18 cellular contexts compared by ENCODE assay signal in the genomic region with DNA sequence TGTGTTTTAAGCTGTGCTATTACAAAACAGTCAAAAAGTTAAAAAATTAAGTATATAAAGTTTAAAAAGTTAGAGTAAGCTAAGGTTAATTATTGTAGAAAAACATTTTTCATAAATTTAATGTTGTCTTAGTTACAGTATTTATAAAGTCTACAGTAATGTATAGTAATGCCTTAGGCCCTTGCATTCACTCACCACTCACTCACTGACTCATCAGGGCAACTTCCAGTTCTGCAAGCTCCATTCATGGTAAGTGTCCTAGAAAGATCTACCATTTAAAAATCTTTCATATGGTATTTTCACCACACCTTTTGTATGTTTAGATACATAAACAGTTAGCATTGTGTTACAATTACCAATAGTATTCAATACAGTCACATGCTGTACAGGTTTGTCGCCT. TPM values are rescaled to one million over a fixed set of nuclear protein-coding genes. Genes with fewer than 3 reads are reported as not detected.
DNase-seq lines count a peak whose midpoint lies in the region; ATAC-seq and TF ChIP-seq lines count a peak whose summit lies in the region.
"Had no signal": no experiment of that assay in that cellular context is flagged by ENCODE, and none has a peak within 500 bp of the region (broad histone marks: within the 10 kb centered on the region; RNA-seq: fewer than 3 reads in every experiment).

No MANE protein-coding gene starts in this region.

- H3K9me2 ChIP-seq in GM23338 (ENCODE audit: insufficient read depth): peaks cover 8% of the 10 kb centered on the region

- ATAC-seq in RWPE2 (ENCODE audit: low read depth) (peak; percentile 41; the same call in 1 of the 3 replicates), esophagus mucosa (peak; percentile 53), GM19023 (IDR thresholded peaks at IDR 0.05; ENCODE audit: unreplicated experiment) (no peak), GM23338 (no peak)
- ATAC-seq: CD8-positive, alpha-beta T cell; HepG2 had no signal

- no peaks in the 10 kb centered on the region for H3K9me3 ChIP-seq in mammary epithelial cell (replicated peaks; ENCODE audit: insufficient read depth, low read length)
- H3K9me3 ChIP-seq in RWPE2 (ENCODE audit: severe bottlenecking): no peaks in the 10 kb centered on the region
- no peaks in the 10 kb centered on the region for H3K9me3 ChIP-seq in smooth muscle cell (replicated peaks; ENCODE audit: low read depth)

- TF ChIP-seq CTCF in mammary epithelial cell (conservative IDR thresholded peaks at IDR 0.05 in 1 of 2, IDR thresholded peaks at IDR 0.05 in 1 of 2; ENCODE audit: extremely low read depth in 1 of 2, insufficient read depth in 1 of 2, low read depth in 1 of 2, low read length in 2 of 2) (no peak), MCF 10A (IDR thresholded peaks at IDR 0.05; ENCODE audit: unreplicated experiment) (no peak), RWPE2 (IDR thresholded peaks at IDR 0.05; ENCODE audit: poor library complexity, severe bottlenecking) (no peak), smooth muscle cell (IDR thresholded peaks at IDR 0.05; ENCODE audit: borderline replicate concordance, insufficient read depth, poor library complexity, severe bottlenecking) (no peak), GM23338 (conservative IDR thresholded peaks at IDR 0.05; ENCODE audit: low read depth in 2 of 2) (no peak)

- dilution Hi-C loops in mammary epithelial cell (cut with HindIII; ENCODE audit: low sequenced_read_pairs): no loop called here

- CTCF ChIA-PET in mammary epithelial cell (lab: Charles Lee; ENCODE audit: low non-redundant PET): interaction anchor here (0.6 to 0.7 kb wide), 2 partner anchors 8 to 62 kb away, joined by 3 to 5 read pairs; no protein-coding TSS in a partner anchor
- CTCF ChIA-PET in MCF 10A (lab: Yijun Ruan, JAX): interaction anchor here (0.6 to 4.5 kb wide), 6 partner anchors 9 to 373 kb away, joined by 3 to 50 read pairs (median 4); no protein-coding TSS in a partner anchor

- H2AFZ ChIP-seq in mammary epithelial cell (ENCODE audit: low read depth, low read length) (no peak overlapping the region), smooth muscle cell (ENCODE audit: low read depth) (no peak overlapping the region), GM23338 (no peak overlapping the region)

- H3K27ac ChIP-seq in mammary epithelial cell (ENCODE audit: insufficient read depth, low read depth, low read length) (no peak overlapping the region), RWPE2 (ENCODE audit: poor library complexity, severe bottlenecking) (no peak overlapping the region), smooth muscle cell (ENCODE audit: low read depth) (peak overlapping the region; percentile 70), GM23338 (ENCODE audit: low read depth) (no peak overlapping the region)
- H3K27ac ChIP-seq: 22Rv1 had no signal

- 100% methylated on average over 1 of the region's 1 CpG for WGBS in mammary epithelial cell (ENCODE audit: low coverage, missing lambda C conversion rate)
- 93% methylated on average over 1 of the region's 1 CpG for whole genome bisulfite sequencing in smooth muscle cell (ENCODE audit: low lambda C conversion rate)

- H3K4me2 ChIP-seq in mammary epithelial cell (ENCODE audit: insufficient read depth, low read depth, low read length) (no peak overlapping the region), smooth muscle cell (no peak overlapping the region), GM23338 (no peak overlapping the region)

- no peaks in the 10 kb centered on the region for H4K20me1 ChIP-seq in mammary epithelial cell (ENCODE audit: insufficient read depth, low read length)
- H4K20me1 ChIP-seq in smooth muscle cell (ENCODE audit: low read depth): no peaks in the 10 kb centered on the region
- no peaks in the 10 kb centered on the region for H4K20me1 ChIP-seq in GM23338 (replicated peaks; ENCODE audit: insufficient read depth)

- POLR2A ChIA-PET in MCF 10A (lab: Yijun Ruan, JAX): interaction anchor here (0.6 kb wide), 1 partner anchor 202 kb away, joined by 3 read pairs; no protein-coding TSS in a partner anchor

- H3K27me3 Mint-ChIP-seq in MCF 10A (ENCODE audit: insufficient read depth, unreplicated experiment) (peaks cover 61% of the 10 kb centered on the region), GM23338 (ENCODE audit: insufficient read depth, low read depth, poor library complexity) (no peaks in the 10 kb centered on the region)

- H3K36me3 Mint-ChIP-seq in MCF 10A (ENCODE audit: insufficient read depth, unreplicated experiment): peaks cover 6% of the 10 kb centered on the region
- no peaks in the 10 kb centered on the region for H3K36me3 Mint-ChIP-seq in GM23338 (ENCODE audit: low read depth)
- H3K36me3 Mint-ChIP-seq: CD14-positive monocyte; CD8-positive, alpha-beta T cell had no signal

- H3K4me1 Mint-ChIP-seq in MCF 10A (ENCODE audit: insufficient read depth, unreplicated experiment) (no peaks in the 10 kb centered on the region), GM23338 (no peaks in the 10 kb centered on the region)
- H3K4me1 Mint-ChIP-seq: CD14-positive monocyte had no signal

- H3K4me3 ChIP-seq in mammary epithelial cell (replicated peaks in 1 of 3; ENCODE audit: insufficient read depth in 1 of 3, low read depth in 2 of 3, low read length in 3 of 3) (no peak overlapping the region), RWPE2 (ENCODE audit: severe bottlenecking) (no peak overlapping the region), smooth muscle cell (no peak overlapping the region), GM23338 (no peak overlapping the region)

- in situ Hi-C loops in mammary epithelial cell (cut with MboI; ENCODE audit: low sequenced_read_pairs in 2 of 2): loop anchor here in 1 of 2 donors (10.0 kb wide), 1 partner anchor 360 kb away; no protein-coding TSS in a partner anchor

- intact Hi-C loops in mammary epithelial cell (cut with micrococcal nuclease): no loop called here
- intact Hi-C loops in MCF 10A (cut with micrococcal nuclease): no loop called here

- H3K4me1 ChIP-seq in mammary epithelial cell (ENCODE audit: insufficient read depth, low read length) (peaks cover 4% of the 10 kb centered on the region), RWPE2 (ENCODE audit: insufficient read depth, poor library complexity, severe bottlenecking) (no peaks in the 10 kb centered on the region), smooth muscle cell (ENCODE audit: low read depth) (no peaks in the 10 kb centered on the region), GM23338 (ENCODE audit: insufficient read depth) (no peaks in the 10 kb centered on the region)

- H3K4me3 Mint-ChIP-seq in MCF 10A (ENCODE audit: unreplicated experiment) (no peak overlapping the region), GM23338 (no peak overlapping the region)
- H3K4me3 Mint-ChIP-seq: CD14-positive monocyte; CD8-positive, alpha-beta T cell had no signal

- H3K27me3 ChIP-seq in mammary epithelial cell (ENCODE audit: insufficient read depth, low read length) (peaks cover 3% of the 10 kb centered on the region), RWPE2 (ENCODE audit: insufficient read depth, poor library complexity, severe bottlenecking) (peaks cover 19% of the 10 kb centered on the region), smooth muscle cell (ENCODE audit: low read depth) (peaks cover 8% of the 10 kb centered on the region), GM23338 (ENCODE audit: insufficient read depth) (no peaks in the 10 kb centered on the region)

- no peaks in the 10 kb centered on the region for H3K79me2 ChIP-seq in mammary epithelial cell (ENCODE audit: insufficient read depth, low read length)
- no peaks in the 10 kb centered on the region for H3K79me2 ChIP-seq in smooth muscle cell (ENCODE audit: low read depth)
- H3K79me2 ChIP-seq in GM23338 (replicated peaks; ENCODE audit: insufficient read depth): no peaks in the 10 kb centered on the region

- H3K36me3 ChIP-seq in mammary epithelial cell (ENCODE audit: insufficient read depth, low read length) (no peaks in the 10 kb centered on the region), RWPE2 (ENCODE audit: low read depth) (no peaks in the 10 kb centered on the region), smooth muscle cell (ENCODE audit: low read depth) (no peaks in the 10 kb centered on the region), GM23338 (ENCODE audit: insufficient read depth) (no peaks in the 10 kb centered on the region)

- H3K9me3 Mint-ChIP-seq in MCF 10A (ENCODE audit: unreplicated experiment) (no peaks in the 10 kb centered on the region), GM23338 (no peaks in the 10 kb centered on the region)
- H3K9me3 Mint-ChIP-seq: CD14-positive monocyte; CD8-positive, alpha-beta T cell had no signal

- H3K27ac Mint-ChIP-seq in MCF 10A (ENCODE audit: low read depth, unreplicated experiment) (no peak overlapping the region), GM23338 (no peak overlapping the region)
- H3K27ac Mint-ChIP-seq: CD14-positive monocyte; CD8-positive, alpha-beta T cell had no signal

- DNase-seq in mammary epithelial cell: peak; percentile 62
- DNase-seq in MCF 10A (ENCODE audit: unreplicated experiment): no peak
- DNase-seq in RWPE2 (ENCODE audit: low spot score): no peak
- no peak for DNase-seq in smooth muscle cell (lab: John Stamatoyannopoulos, UW; ENCODE audit: unreplicated experiment)
- no peak for DNase-seq in activated CD4-positive, alpha-beta T cell treated with anti-CD3 and anti-CD28 coated beads, Interleukin-2, amount 50 U/mL, for 4 hours
- no peak for DNase-seq in GM23338 (ENCODE audit: low spot score)
- DNase-seq: CD8-positive, alpha-beta T cell; COR-L47; DMS53; HCEC 1CT had no signal

- no peaks in the 10 kb centered on the region for H3F3A ChIP-seq in smooth muscle cell (ENCODE audit: low read depth)
- H3F3A ChIP-seq in GM23338 (replicated peaks; ENCODE audit: low read depth): no peaks in the 10 kb centered on the region

- H3K9ac ChIP-seq in mammary epithelial cell (ENCODE audit: insufficient read depth, low read length) (no peak overlapping the region), smooth muscle cell (ENCODE audit: low read depth) (no peak overlapping the region)

- BruUV-seq in mammary epithelial cell (replicated peaks; lab: Mats Ljungman, UMichigan) (no TSS peak), MCF 10A (replicated peaks; lab: Mats Ljungman, UMichigan) (no TSS peak)

RNA-seq across cellular contexts. Expression of gene HLA-DRA, which starts 15.1 kb away (rescaled TPM):
- under 1 TPM in 1 of 2 donors, not detected in 1; 0.67 TPM for total RNA-seq in mammary epithelial cell
- 0.03 TPM for polyA plus RNA-seq in mammary epithelial cell
- not detected for polyA minus RNA-seq in mammary epithelial cell
- total RNA-seq in MCF 10A (2022): not detected in 2 replicates
- total RNA-seq in esophagus mucosa: 38.7 TPM
- total RNA-seq in smooth muscle cell: not detected in 2 replicates
- 0.41 TPM in 1 of 2 replicates, not detected in the other for polyA plus RNA-seq in smooth muscle cell
- 4.4 and 6.9 TPM in 2 replicates for total RNA-seq in GM23338 (2014; rRNA removed; shearing (Covaris generic))
- 7.7 and 10.5 TPM in 2 replicates for polyA plus RNA-seq in GM23338 (2016; fragmentation: Nextera tagmentation; extraction: Ambion mirVana)
- total RNA-seq: A673, HepG2 had no signal
- polyA plus RNA-seq: BJ, HepG2 had no signal

RNA-seq across cellular contexts. Expression of gene BTNL2, which starts 17.6 kb away (rescaled TPM):
- total RNA-seq in mammary epithelial cell: not detected
- not detected for polyA plus RNA-seq in mammary epithelial cell
- not detected for polyA minus RNA-seq in mammary epithelial cell
- total RNA-seq in MCF 10A (2022): not detected in 2 replicates
- not detected for total RNA-seq in esophagus mucosa
- total RNA-seq in smooth muscle cell: not detected in 2 replicates
- not detected in 2 replicates for polyA plus RNA-seq in smooth muscle cell
- not detected in 2 replicates for total RNA-seq in GM23338 (2014; rRNA removed; shearing (Covaris generic))
- not detected in 2 replicates for polyA plus RNA-seq in GM23338 (2016; fragmentation: Nextera tagmentation; extraction: Ambion mirVana)
- total RNA-seq: A673; CD8-positive, alpha-beta T cell; H1; HepG2 had no signal
- polyA plus RNA-seq: BJ, CD14-positive monocyte, H1, HepG2 had no signal

RNA-seq across cellular contexts. Expression of gene TSBP1, which starts 52.9 kb away (rescaled TPM):
- total RNA-seq in mammary epithelial cell (not detected), MCF 10A (2022) (not detected in 2 replicates), esophagus mucosa (not detected), smooth muscle cell (not detected in 2 replicates)
- polyA plus RNA-seq in mammary epithelial cell (not detected), smooth muscle cell (not detected in 2 replicates), GM23338 (2016; fragmentation: Nextera tagmentation; extraction: Ambion mirVana) (0.15 TPM in 1 of 2 replicates, not detected in the other)
- polyA minus RNA-seq in mammary epithelial cell: not detected
- total RNA-seq in GM23338 (2014; rRNA removed; shearing (Covaris generic)): not detected in 2 replicates
- total RNA-seq: A673; CD8-positive, alpha-beta T cell; H1; HepG2 had no signal
- polyA plus RNA-seq: BJ, CD14-positive monocyte, H1, HepG2 had no signal

Comparison
In these comparisons a context has a peak if more than half of its experiments do, and no peak if none do; other contexts are left out.
1. ATAC-seq: peak in RWPE2 (single experiment) and esophagus mucosa (single experiment); none in GM19023 (single experiment) and GM23338 (single experiment).